Comparison of ENCODE assay signal across 18 cellular contexts in genomic region chr20:34078540-34078939, GRCh38. TPM values are rescaled to one million over a fixed set of nuclear protein-coding genes. Genes with fewer than 3 reads are reported as not detected.
DNase-seq lines count a peak whose midpoint lies in the region; ATAC-seq, FAIRE-seq and TF ChIP-seq lines count a peak whose summit lies in the region.
"Had no signal": no experiment of that assay in that cellular context is flagged by ENCODE, and none has a peak within 500 bp of the region (broad histone marks: within the 10 kb centered on the region; RNA-seq: fewer than 3 reads in every experiment).

No MANE protein-coding gene starts in this region.

- no peaks in the 10 kb centered on the region for H3K9me3 Mint-ChIP-seq in activated naive CD8-positive, alpha-beta T cell (ENCODE audit: low read depth)
- no peaks in the 10 kb centered on the region for H3K9me3 Mint-ChIP-seq in activated naive CD8-positive, alpha-beta T cell treated with anti-CD3 and anti-CD28 coated beads for 36 hours
- no peaks in the 10 kb centered on the region for H3K9me3 Mint-ChIP-seq in effector memory CD8-positive, alpha-beta T cell
- H3K9me3 Mint-ChIP-seq in stimulated activated effector memory CD8-positive, alpha-beta T cell treated with anti-CD3 and anti-CD28 coated beads, Interleukin-12 subunit alpha, Interleukin-12 subunit beta, amount 100 ng/mL, for 72 hours = no peaks in the 10 kb centered on the region
- H3K9me3 Mint-ChIP-seq: CD14-positive monocyte had no signal

- H3K4me3 ChIP-seq in spleen = no peak overlapping the region
- H3K4me3 ChIP-seq: GM23248, PC-9, SJSA1 had no signal

- WGBS in spleen, 5 donors = 89 to 99% (median 97%) methylated on average over 5 of the region's 5 CpGs

- TF ChIP-seq CTCF in spleen (IDR thresholded peaks at IDR 0.05 in 8 of 11, conservative IDR thresholded peaks at IDR 0.05 in 3 of 11) = no peak

- no peak for ATAC-seq in effector memory CD8-positive, alpha-beta T cell (replicated peaks)
- no peak for ATAC-seq in stimulated activated effector memory CD8-positive, alpha-beta T cell treated with anti-CD3 and anti-CD28 coated beads, Interleukin-12 subunit alpha, Interleukin-12 subunit beta, amount 100 ng/mL, for 72 hours
- no peak for ATAC-seq in HG02938 (IDR thresholded peaks at IDR 0.05; ENCODE audit: unreplicated experiment)

- FAIRE-seq in GM12891 (lab: Jason Lieb, UNC) = no peak
- FAIRE-seq: D721Med had no signal

- H3K36me3 Mint-ChIP-seq in activated naive CD8-positive, alpha-beta T cell = peaks cover 2% of the 10 kb centered on the region
- H3K36me3 Mint-ChIP-seq in activated naive CD8-positive, alpha-beta T cell treated with anti-CD3 and anti-CD28 coated beads for 36 hours = peaks cover 12% of the 10 kb centered on the region
- H3K36me3 Mint-ChIP-seq in effector memory CD8-positive, alpha-beta T cell (ENCODE audit: insufficient read depth) = peaks cover 72% of the 10 kb centered on the region
- peaks cover 68% of the 10 kb centered on the region for H3K36me3 Mint-ChIP-seq in stimulated activated effector memory CD8-positive, alpha-beta T cell treated with anti-CD3 and anti-CD28 coated beads, Interleukin-12 subunit alpha, Interleukin-12 subunit beta, amount 100 ng/mL, for 72 hours

- no peaks in the 10 kb centered on the region for H3K9me3 ChIP-seq in spleen
- H3K9me3 ChIP-seq: SJSA1 had no signal

- no peaks in the 10 kb centered on the region for H3K27me3 ChIP-seq in spleen (replicated peaks in 1 of 7)
- H3K27me3 ChIP-seq: SJSA1 had no signal

- intact Hi-C loops in spleen (cut with DNase I; ENCODE audit: low total_unique reads) = loop anchor here (10.0 kb wide), 1 partner anchor 164 kb away; no protein-coding TSS in a partner anchor

- peaks cover 0 to 100% (median 82%) of the 10 kb centered on the region in 6 donors for H3K36me3 ChIP-seq in spleen

- TF ChIP-seq POLR2A in GM12891 (IDR thresholded peaks at IDR 0.05; ENCODE audit: low read depth, low read length) (no peak), spleen (IDR thresholded peaks at IDR 0.05) (no peak)

- H3K4me1 Mint-ChIP-seq in activated naive CD8-positive, alpha-beta T cell (ENCODE audit: low read depth) = peaks cover 2% of the 10 kb centered on the region
- H3K4me1 Mint-ChIP-seq in activated naive CD8-positive, alpha-beta T cell treated with anti-CD3 and anti-CD28 coated beads for 36 hours = peaks cover 8% of the 10 kb centered on the region
- peaks cover 9 to 17% of the 10 kb centered on the region in 2 donors for H3K4me1 Mint-ChIP-seq in effector memory CD8-positive, alpha-beta T cell (ENCODE audit: low read depth in 2 of 2)
- peaks cover 28% of the 10 kb centered on the region for H3K4me1 Mint-ChIP-seq in stimulated activated effector memory CD8-positive, alpha-beta T cell treated with anti-CD3 and anti-CD28 coated beads, Interleukin-12 subunit alpha, Interleukin-12 subunit beta, amount 100 ng/mL, for 72 hours

- no peaks in the 10 kb centered on the region for H3K27me3 Mint-ChIP-seq in activated naive CD8-positive, alpha-beta T cell
- H3K27me3 Mint-ChIP-seq in activated naive CD8-positive, alpha-beta T cell treated with anti-CD3 and anti-CD28 coated beads for 36 hours = no peaks in the 10 kb centered on the region
- H3K27me3 Mint-ChIP-seq in effector memory CD8-positive, alpha-beta T cell = no peaks in the 10 kb centered on the region

- peak overlapping the region; percentile 68 for H3K27ac Mint-ChIP-seq in activated naive CD8-positive, alpha-beta T cell
- H3K27ac Mint-ChIP-seq in activated naive CD8-positive, alpha-beta T cell treated with anti-CD3 and anti-CD28 coated beads for 36 hours = no peak overlapping the region
- H3K27ac Mint-ChIP-seq in effector memory CD8-positive, alpha-beta T cell = peak overlapping the region; percentile 75 to 93
- peak overlapping the region; percentile 86 for H3K27ac Mint-ChIP-seq in stimulated activated effector memory CD8-positive, alpha-beta T cell treated with anti-CD3 and anti-CD28 coated beads, Interleukin-12 subunit alpha, Interleukin-12 subunit beta, amount 100 ng/mL, for 72 hours

- peaks cover 0 to 9% (median 2%) of the 10 kb centered on the region in 6 donors for H3K4me1 ChIP-seq in spleen

- no peak for DNase-seq in activated naive CD8-positive, alpha-beta T cell treated with anti-CD3 and anti-CD28 coated beads for 36 hours
- DNase-seq in GM12891 (ENCODE audit: insufficient read length, low spot score) (no peak), NCI-H82 (lab: John Stamatoyannopoulos, UW) (no peak), spleen (no peak)
- DNase-seq in effector memory CD8-positive, alpha-beta T cell = no peak
- DNase-seq in stimulated activated effector memory CD8-positive, alpha-beta T cell treated with anti-CD3 and anti-CD28 coated beads, Interleukin-12 subunit alpha, Interleukin-12 subunit beta, amount 100 ng/mL, for 72 hours (ENCODE audit: low spot score in 2 of 2) = no peak
- DNase-seq: DMS79 treated with DMSO at 0.1 percent for 48 hours, GM23248, NCI-H1048, NCI-H1436 treated with DMSO at 0.1 percent for 48 hours, NCI-H2081, NCI-H774, PC-9 had no signal

- no peak overlapping the region for H3K4me3 Mint-ChIP-seq in activated naive CD8-positive, alpha-beta T cell
- no peak overlapping the region for H3K4me3 Mint-ChIP-seq in activated naive CD8-positive, alpha-beta T cell treated with anti-CD3 and anti-CD28 coated beads for 36 hours
- H3K4me3 Mint-ChIP-seq in effector memory CD8-positive, alpha-beta T cell = no peak overlapping the region
- H3K4me3 Mint-ChIP-seq in stimulated activated effector memory CD8-positive, alpha-beta T cell treated with anti-CD3 and anti-CD28 coated beads, Interleukin-12 subunit alpha, Interleukin-12 subunit beta, amount 100 ng/mL, for 72 hours = no peak overlapping the region
- H3K4me3 Mint-ChIP-seq: CD14-positive monocyte had no signal

- H3K27ac ChIP-seq in spleen = no peak overlapping the region
- H3K27ac ChIP-seq: GM23248, PC-9, SJSA1 had no signal

TF ChIP-seq in GM12891, 5 proteins besides CTCF, POLR2A, EP300 and RAD21:
- TF ChIP-seq TAF1 (IDR thresholded peaks at IDR 0.05; ENCODE audit: low read depth, low read length) (no peak), PAX5 (IDR thresholded peaks at IDR 0.05; ENCODE audit: insufficient read depth, low read length, severe bottlenecking) (no peak), POLR2AphosphoS5 (IDR thresholded peaks at IDR 0.05; ENCODE audit: low read depth, low read length) (peak; percentile 34; the same call in 1 of the 2 replicates), POU2F2 (IDR thresholded peaks at IDR 0.05; ENCODE audit: low read depth, low read length) (no peak), SPI1 (IDR thresholded peaks at IDR 0.05; ENCODE audit: low read depth, low read length) (no peak)

RNA-seq across cellular contexts. Expression of gene EIF2S2, which starts 33.5 kb away (rescaled TPM):
- total RNA-seq in activated naive CD8-positive, alpha-beta T cell treated with anti-CD3 and anti-CD28 coated beads for 36 hours = 100 to 1,000 TPM; 177 to 179 TPM
- polyA plus RNA-seq in GM12891 (2012; ENCODE audit: low read depth, missing spikeins) = 88.6 TPM
- total RNA-seq in spleen = 10 to 100 TPM; 34.8 to 45.3 (median 39.9) TPM
- polyA plus RNA-seq in spleen = 10 to 100 TPM; 30.0 to 40.9 (median 37.1) TPM
